ENCODE assay signal across 38 cellular contexts in the genomic region with DNA sequence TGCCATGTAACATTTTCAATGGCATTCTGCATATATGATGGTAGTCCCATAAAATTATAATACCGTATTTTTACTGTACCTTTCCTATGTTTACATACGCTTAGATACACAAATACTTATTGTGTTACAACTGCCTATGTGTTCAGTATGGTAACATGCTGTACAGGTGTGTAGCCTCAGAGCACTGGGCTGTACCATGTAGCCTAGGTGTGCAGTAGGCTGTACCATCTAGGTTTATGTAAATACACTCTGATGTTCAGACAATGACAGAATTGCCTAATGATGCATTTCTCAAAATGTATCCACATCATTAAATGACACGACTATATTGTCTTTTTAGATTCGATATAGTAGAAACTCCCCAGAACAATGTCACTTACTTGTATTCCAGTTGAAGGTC. TPM values are rescaled to one million over a fixed set of nuclear protein-coding genes. Genes with fewer than 3 reads are reported as not detected.
"Had no signal": no experiment of that assay in that cellular context is flagged by ENCODE, and none has a peak within 500 bp of the region (broad histone marks: within the 10 kb centered on the region; RNA-seq: fewer than 3 reads in every experiment).

No MANE protein-coding gene starts in this region.

- H3K9me3 Mint-ChIP-seq: activated naive CD4-positive, alpha-beta T cell treated with anti-CD3 and anti-CD28 coated beads for 36 hours; activated naive CD8-positive, alpha-beta T cell treated with anti-CD3 and anti-CD28 coated beads for 36 hours; activated T-helper 1 cell treated with anti-CD3 and anti-CD28 coated beads, Interleukin-12 subunit alpha, Interleukin-12 subunit beta, Interleukin-2, Interleukin-4 antibody, amounts not matched to agents 30 ng/mL and 10 ng/mL and 1 ng/mL, durations not matched to agents 14 hours and 24 hours and 36 hours; effector memory CD8-positive, alpha-beta T cell; mesothelial cell of epicardium; naive thymus-derived CD4-positive, alpha-beta T cell; stimulated activated naive CD8-positive, alpha-beta T cell treated with anti-CD3 and anti-CD28 coated beads, Interleukin-15, Interleukin-2, amounts not matched to agents 100 ng/mL and 50 ng/mL, for 24 hours had no signal

- H3K4me3 ChIP-seq: ascending aorta, ovary, skin epidermis, thoracic aorta, vagina had no signal

- H3K36me3 ChIP-seq: ascending aorta, ovary, thoracic aorta, vagina had no signal

- FAIRE-seq: keratinocyte, TTC549 had no signal

- H3K27me3 ChIP-seq: ascending aorta, ovary, vagina had no signal

- H3K27me3 Mint-ChIP-seq: activated naive CD8-positive, alpha-beta T cell treated with anti-CD3 and anti-CD28 coated beads for 36 hours; effector memory CD8-positive, alpha-beta T cell; naive thymus-derived CD4-positive, alpha-beta T cell; progenitor cell of endocrine pancreas; stimulated activated naive CD8-positive, alpha-beta T cell treated with anti-CD3 and anti-CD28 coated beads, Interleukin-15, Interleukin-2, amounts not matched to agents 100 ng/mL and 50 ng/mL, for 24 hours had no signal

- DNase-seq: activated CD4-positive, alpha-beta T cell treated with anti-CD3 and anti-CD28 coated beads for 48 hours; activated CD4-positive, alpha-beta T cell treated with anti-CD3 and anti-CD28 coated beads, Interleukin-2, amount 50 U/mL, for 48 hours; activated CD8-positive, alpha-beta memory T cell treated with anti-CD3 and anti-CD28 coated beads for 24 hours; activated CD8-positive, alpha-beta memory T cell treated with anti-CD3 and anti-CD28 coated beads, Interleukin-2, amount 50 U/mL, for 4 hours; activated effector memory CD4-positive, alpha-beta T cell treated with anti-CD3 and anti-CD28 coated beads, Interleukin-2, amount 50 U/mL, for 16 hours; activated naive CD4-positive, alpha-beta T cell treated with anti-CD3 and anti-CD28 coated beads for 36 hours; activated naive CD8-positive, alpha-beta T cell treated with anti-CD3 and anti-CD28 coated beads for 36 hours; activated T-cell treated with anti-CD3 and anti-CD28 coated beads, Interleukin-2, amount 50 U/mL, for 1 hour; caudate nucleus; cortex of kidney; effector memory CD8-positive, alpha-beta T cell; foreskin fibroblast; head of caudate nucleus; hippocampal formation; left cardiac atrium; left ventricle myocardium superior; mammary epithelial cell; naive thymus-derived CD4-positive, alpha-beta T cell; ovary; stimulated activated CD4-positive, alpha-beta T cell treated with anti-CD3 and anti-CD28 coated beads, Interleukin-12 subunit alpha, Interleukin-12 subunit beta, amount 100 ng/mL, for 4 hours; stimulated activated CD4-positive, alpha-beta T cell treated with anti-CD3 and anti-CD28 coated beads, Interleukin-4, amount 100 ng/mL, for 1 hour; T-helper 9 cell; trophoblast cell had no signal

- ATAC-seq: activated CD4-positive, CD25-positive, alpha-beta regulatory T cell treated with anti-CD3 and anti-CD28 coated beads, Interleukin-2, amount 50 U/mL, for 24 hours; effector memory CD8-positive, alpha-beta T cell; left cardiac atrium; left ventricle myocardium superior; naive thymus-derived CD4-positive, alpha-beta T cell; sciatic nerve had no signal

- H3K4me1 Mint-ChIP-seq: mesothelial cell of epicardium had no signal

- H3K9me3 ChIP-seq: ascending aorta, ovary, thoracic aorta, vagina had no signal

- H3K27ac ChIP-seq: ascending aorta, ovary, skin epidermis, thoracic aorta, vagina, VCaP had no signal

- H3K36me3 Mint-ChIP-seq: mesothelial cell of epicardium had no signal

- H3K4me3 Mint-ChIP-seq: activated naive CD4-positive, alpha-beta T cell treated with anti-CD3 and anti-CD28 coated beads for 36 hours; activated naive CD8-positive, alpha-beta T cell treated with anti-CD3 and anti-CD28 coated beads for 36 hours; activated T-helper 1 cell treated with anti-CD3 and anti-CD28 coated beads, Interleukin-12 subunit alpha, Interleukin-12 subunit beta, Interleukin-2, Interleukin-4 antibody, amounts not matched to agents 30 ng/mL and 10 ng/mL and 1 ng/mL, durations not matched to agents 14 hours and 24 hours and 36 hours; effector memory CD8-positive, alpha-beta T cell; mesothelial cell of epicardium; naive thymus-derived CD4-positive, alpha-beta T cell; stimulated activated naive CD8-positive, alpha-beta T cell treated with anti-CD3 and anti-CD28 coated beads, Interleukin-15, Interleukin-2, amounts not matched to agents 100 ng/mL and 50 ng/mL, for 24 hours had no signal

- H3K27ac Mint-ChIP-seq: activated naive CD4-positive, alpha-beta T cell treated with anti-CD3 and anti-CD28 coated beads for 36 hours; activated naive CD8-positive, alpha-beta T cell treated with anti-CD3 and anti-CD28 coated beads for 36 hours; activated T-helper 1 cell treated with anti-CD3 and anti-CD28 coated beads, Interleukin-12 subunit alpha, Interleukin-12 subunit beta, Interleukin-2, Interleukin-4 antibody, amounts not matched to agents 30 ng/mL and 10 ng/mL and 1 ng/mL, durations not matched to agents 14 hours and 24 hours and 36 hours; effector memory CD8-positive, alpha-beta T cell; mesothelial cell of epicardium; naive thymus-derived CD4-positive, alpha-beta T cell; progenitor cell of endocrine pancreas; stimulated activated naive CD8-positive, alpha-beta T cell treated with anti-CD3 and anti-CD28 coated beads, Interleukin-15, Interleukin-2, amounts not matched to agents 100 ng/mL and 50 ng/mL, for 24 hours had no signal

- H3K4me1 ChIP-seq: ascending aorta, vagina had no signal

RNA-seq across cellular contexts. Expression of gene CD80, which starts 22.7 kb away (rescaled TPM):
- total RNA-seq: chondrocyte, left ventricle myocardium superior, mammary epithelial cell, mesothelial cell of epicardium, renal cortical epithelial cell, vagina had no signal
